ENCODE assay signal across 18 cellular contexts in the genomic region with DNA sequence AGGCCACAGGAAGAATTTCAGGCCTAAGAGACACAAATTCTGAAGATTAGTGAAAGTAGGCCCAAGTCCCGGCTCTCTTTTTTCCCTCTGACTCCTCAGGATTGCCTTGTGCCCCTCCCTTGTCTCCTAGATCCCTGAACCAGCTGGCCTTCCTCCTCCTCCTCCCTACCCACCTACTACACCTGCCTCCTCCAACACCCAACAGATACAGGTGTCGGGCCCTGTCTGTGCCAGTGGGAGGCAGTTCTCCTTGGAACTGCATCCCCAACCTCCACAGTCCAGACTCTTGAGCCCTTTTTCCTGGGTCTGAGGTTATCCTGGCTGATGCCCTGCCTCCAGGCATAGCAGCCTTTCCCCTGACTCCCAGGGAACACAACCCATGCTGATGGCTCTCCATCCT. TPM values are rescaled to one million over a fixed set of nuclear protein-coding genes. Genes with fewer than 3 reads are reported as not detected.
DNase-seq lines count a peak whose midpoint lies in the region; ATAC-seq, FAIRE-seq and TF ChIP-seq lines count a peak whose summit lies in the region.
"Had no signal": no experiment of that assay in that cellular context is flagged by ENCODE, and none has a peak within 500 bp of the region (broad histone marks: within the 10 kb centered on the region; RNA-seq: fewer than 3 reads in every experiment).

No MANE protein-coding gene starts in this region.

- no peaks in the 10 kb centered on the region for H4K20me1 ChIP-seq in H1 (replicated peaks in 1 of 2; ENCODE audit: control insufficient read depth in 1 of 2, insufficient read depth in 2 of 2, low read length in 2 of 2)
- peaks cover 10% of the 10 kb centered on the region for H4K20me1 ChIP-seq in neural progenitor cell (ENCODE audit: low read depth)
- H4K20me1 ChIP-seq in H9 (ENCODE audit: control insufficient read depth, insufficient read depth, insufficient read length): no peaks in the 10 kb centered on the region

- H2BK12ac ChIP-seq in H1 (ENCODE audit: low read depth, low read length): peak overlapping the region; percentile 23; the same call in 1 of the 2 replicates
- no peak overlapping the region for H2BK12ac ChIP-seq in H9 (ENCODE audit: insufficient read length, low read depth, low read length)

- no peak for TF ChIP-seq EP300 in H1 (IDR thresholded peaks at IDR 0.05; ENCODE audit: borderline replicate concordance in 1 of 2, low read depth in 2 of 2, low read length in 2 of 2)

- POLR2A ChIA-PET in H1 (lab: Charles Lee; ENCODE audit: partially characterized antibody): no interaction called here

- H3K18ac ChIP-seq in H1 (ENCODE audit: extremely low read depth, low read length): no peak overlapping the region
- no peak overlapping the region for H3K18ac ChIP-seq in H9 (ENCODE audit: insufficient read length, low read depth, low read length)

- no peak overlapping the region for H3K9ac ChIP-seq in H1 (replicated peaks in 1 of 4; ENCODE audit: extremely low read depth in 1 of 4, low read depth in 3 of 4, low read length in 3 of 4)
- no peak overlapping the region for H3K9ac ChIP-seq in neural progenitor cell
- no peak overlapping the region for H3K9ac ChIP-seq in H9 (ENCODE audit: extremely low read depth, insufficient read length, low read length)
- H3K9ac ChIP-seq: BLaER1 had no signal

- H3K79me2 ChIP-seq in H1 (ENCODE audit: control insufficient read depth in 1 of 2, insufficient read depth in 2 of 2, low read length in 2 of 2) (no peaks in the 10 kb centered on the region), neural progenitor cell (ENCODE audit: low read depth) (no peaks in the 10 kb centered on the region), H9 (ENCODE audit: insufficient read depth, low read length) (no peaks in the 10 kb centered on the region)

- H3K4me3 ChIP-seq in H1 (ENCODE audit: extremely low read depth in 1 of 4, insufficient read depth in 2 of 4, low read depth in 3 of 4, low read length in 4 of 4) (no peak overlapping the region), neural progenitor cell (no peak overlapping the region), thoracic aorta (no peak overlapping the region)
- H3K4me3 ChIP-seq: BLaER1 had no signal

- TF ChIP-seq CTCF in H1 (IDR thresholded peaks at IDR 0.05; ENCODE audit: control extremely low read depth in 1 of 3, insufficient read depth in 1 of 3, low read depth in 1 of 3, low read length in 3 of 3) (no peak), neural progenitor cell (IDR thresholded peaks at IDR 0.05) (no peak), thoracic aorta (IDR thresholded peaks at IDR 0.05) (no peak), H9 (conservative IDR thresholded peaks at IDR 0.05) (no peak)

- H3K79me1 ChIP-seq in H1 (ENCODE audit: low read depth, low read length) (no peaks in the 10 kb centered on the region; the same call in none of the 2 replicates), H9 (ENCODE audit: insufficient read depth, low read depth, low read length, poor library complexity, severe bottlenecking) (no peaks in the 10 kb centered on the region)

- H3K4ac ChIP-seq in H1 (replicated peaks; ENCODE audit: insufficient read length, low read depth, low read length) (no peak overlapping the region), H9 (ENCODE audit: low read depth, low read length) (no peak overlapping the region)

- H3K23ac ChIP-seq in H1 (ENCODE audit: insufficient read length): no peak overlapping the region
- no peak overlapping the region for H3K23ac ChIP-seq in H9 (ENCODE audit: insufficient read length, low read depth, low read length)

- 88% methylated on average over 2 of the region's 2 CpGs; no CpG with 5 or more reads in 1 of the 2 experiments for WGBS in H1 (ENCODE audit: extremely low coverage in 1 of 2, insufficient coverage in 1 of 2, insufficient read length in 1 of 2, insufficient replicate concordance in 2 of 2, low coverage in 1 of 2, low lambda C conversion rate in 2 of 2, missing lambda C conversion rate in 1 of 2), 2 experiments
- WGBS in H9 (ENCODE audit: extremely low coverage, insufficient read length, low lambda C conversion rate): no CpG with 5 or more reads among the region's 2 CpGs

- H3T11ph ChIP-seq in H9 (ENCODE audit: low read length): no peak overlapping the region

- H3K9me3 ChIP-seq in H1 (ENCODE audit: insufficient read depth in 2 of 2, low read depth in 1 of 2, low read length in 1 of 2) (no peaks in the 10 kb centered on the region), neural progenitor cell (ENCODE audit: low read depth) (no peaks in the 10 kb centered on the region), thoracic aorta (no peaks in the 10 kb centered on the region), H9 (ENCODE audit: control insufficient read depth, low read depth, low read length) (no peaks in the 10 kb centered on the region)
- H3K9me3 ChIP-seq: BLaER1 had no signal

- TF ChIP-seq RAD21 in H1 (IDR thresholded peaks at IDR 0.05 in 1 of 2, conservative IDR thresholded peaks at IDR 0.05 in 1 of 2; ENCODE audit: low read depth in 2 of 2, low read length in 2 of 2): no peak

- H3K27ac ChIP-seq in H1 (ENCODE audit: low read depth, low read length) (no peak overlapping the region), neural progenitor cell (no peak overlapping the region), thoracic aorta (peak overlapping the region; percentile 14 to 36), H9 (ENCODE audit: insufficient read length, low read depth, low read length) (no peak overlapping the region)
- H3K27ac ChIP-seq: 22Rv1, BLaER1 had no signal

- H4K8ac ChIP-seq in H1 (ENCODE audit: extremely low read depth, insufficient read depth, low read length) (no peak overlapping the region; the same call in 1 of the 2 replicates), H9 (replicated peaks; ENCODE audit: insufficient read length, low read depth, low read length) (no peak overlapping the region)

- H3K23me2 ChIP-seq in H1 (ENCODE audit: low read depth, low read length) (peaks cover 9% of the 10 kb centered on the region; the same call in 1 of the 2 replicates), H9 (ENCODE audit: insufficient read length, low read depth, low read length, poor library complexity, severe bottlenecking) (peaks cover 12% of the 10 kb centered on the region)

- H3K4me1 Mint-ChIP-seq in activated naive CD8-positive, alpha-beta T cell (ENCODE audit: low read depth): peaks cover 9% of the 10 kb centered on the region
- peaks cover 4% of the 10 kb centered on the region for H3K4me1 Mint-ChIP-seq in activated naive CD8-positive, alpha-beta T cell treated with anti-CD3 and anti-CD28 coated beads, Interleukin-2, amount 50 U/mL, for 24 hours
- H3K4me1 Mint-ChIP-seq in neural progenitor cell (peaks cover 79% of the 10 kb centered on the region), H9 (peaks cover 49 to 80% of the 10 kb centered on the region in 2 experiments)

- peaks cover 17% of the 10 kb centered on the region for H3F3A ChIP-seq in neural progenitor cell (ENCODE audit: low read depth)

- H3K4me1 ChIP-seq in H1 (replicated peaks in 1 of 4; ENCODE audit: control insufficient read depth in 3 of 4, insufficient read depth in 4 of 4, low read length in 3 of 4) (peaks cover 0 to 26% (median 18%) of the 10 kb centered on the region in 4 experiments; a peak in 6 of 7 replicates), neural progenitor cell (peaks cover 47% of the 10 kb centered on the region), thoracic aorta (ENCODE audit: control insufficient read depth in 1 of 2, low read depth in 2 of 2) (peaks cover 3 to 40% of the 10 kb centered on the region in 2 donors), H9 (ENCODE audit: insufficient read depth, low read length) (peaks cover 3% of the 10 kb centered on the region; the same call in 1 of the 2 replicates)

- H3K36me3 Mint-ChIP-seq in activated naive CD8-positive, alpha-beta T cell: no peaks in the 10 kb centered on the region
- H3K36me3 Mint-ChIP-seq in activated naive CD8-positive, alpha-beta T cell treated with anti-CD3 and anti-CD28 coated beads, Interleukin-2, amount 50 U/mL, for 24 hours (ENCODE audit: low read depth): no peaks in the 10 kb centered on the region
- H3K36me3 Mint-ChIP-seq in neural progenitor cell (peaks cover 7% of the 10 kb centered on the region), H9 (ENCODE audit: insufficient read depth in 1 of 3, low read depth in 3 of 3) (peaks cover 0 to 6% (median 0%) of the 10 kb centered on the region in 3 experiments; a peak in 2 of 7 replicates)

- no peak overlapping the region for H2BK5ac ChIP-seq in H1 (ENCODE audit: low read depth, low read length)
- no peak overlapping the region for H2BK5ac ChIP-seq in H9 (ENCODE audit: insufficient read length, low read length)

- ATAC-seq in activated naive CD8-positive, alpha-beta T cell treated with anti-CD3 and anti-CD28 coated beads, Interleukin-2, amount 50 U/mL, for 24 hours: no peak
- ATAC-seq in thoracic aorta (ENCODE audit: insufficient number of reproducible peaks, low FRiP score, low read depth): no peak
- no peak for ATAC-seq in HG03439 (IDR thresholded peaks at IDR 0.05; ENCODE audit: unreplicated experiment)

- CTCF ChIA-PET in H1 (lab: Charles Lee; ENCODE audit: partially characterized antibody): interaction anchor here (1.2 to 8.2 kb wide), 11 partner anchors 6 to 482 kb away, joined by 3 to 99 read pairs (median 4); no protein-coding TSS in a partner anchor

- no peak overlapping the region for H4K5ac ChIP-seq in H1 (ENCODE audit: insufficient read length, low read depth, low read length)
- no peak overlapping the region for H4K5ac ChIP-seq in H9 (ENCODE audit: insufficient read length, low read depth, low read length)

- no peaks in the 10 kb centered on the region for H3K36me3 ChIP-seq in H1 (ENCODE audit: control insufficient read depth in 2 of 4, insufficient read depth in 4 of 4, low read length in 3 of 4)
- H3K36me3 ChIP-seq in neural progenitor cell: no peaks in the 10 kb centered on the region
- no peaks in the 10 kb centered on the region for H3K36me3 ChIP-seq in thoracic aorta
- H3K36me3 ChIP-seq: BLaER1 had no signal

- H3K4me2 ChIP-seq in H1 (ENCODE audit: insufficient read depth in 1 of 2, low read depth in 2 of 2, low read length in 2 of 2) (no peak overlapping the region; a peak in 1 of 4 replicates), neural progenitor cell (no peak overlapping the region), H9 (ENCODE audit: insufficient read depth, insufficient read length, low read length) (no peak overlapping the region)
- H3K4me2 ChIP-seq: BLaER1 had no signal

- H2AFZ ChIP-seq in H1 (ENCODE audit: low read length) (no peak overlapping the region), neural progenitor cell (replicated peaks) (no peak overlapping the region), H9 (ENCODE audit: low read length) (no peak overlapping the region)

- no peak for TF ChIP-seq POLR2A in H1 (IDR thresholded peaks at IDR 0.05; ENCODE audit: control extremely low read depth in 1 of 2, low read depth in 2 of 2, low read length in 2 of 2)

- no peak overlapping the region for H2BK15ac ChIP-seq in H1 (ENCODE audit: low read length)
- no peak overlapping the region for H2BK15ac ChIP-seq in H9 (ENCODE audit: low read depth, low read length)

- no peak for FAIRE-seq in H1 (lab: Jason Lieb, UNC)

- H3K9me3 Mint-ChIP-seq in activated naive CD8-positive, alpha-beta T cell (ENCODE audit: low read depth): no peaks in the 10 kb centered on the region
- no peaks in the 10 kb centered on the region for H3K9me3 Mint-ChIP-seq in activated naive CD8-positive, alpha-beta T cell treated with anti-CD3 and anti-CD28 coated beads, Interleukin-2, amount 50 U/mL, for 24 hours
- H3K9me3 Mint-ChIP-seq in neural progenitor cell (no peaks in the 10 kb centered on the region), H9 (no peaks in the 10 kb centered on the region; a peak in 1 of 5 replicates)

- H3K56ac ChIP-seq in H1 (replicated peaks; ENCODE audit: insufficient read length, low read depth, low read length) (no peak overlapping the region), H9 (ENCODE audit: insufficient read length, low read depth, low read length) (no peak overlapping the region)

- H2BK120ac ChIP-seq in H1 (replicated peaks; ENCODE audit: low read depth, low read length) (no peak overlapping the region), H9 (ENCODE audit: low read depth, low read length, poor library complexity, severe bottlenecking) (no peak overlapping the region)

- H3K27me3 ChIP-seq in H1 (replicated peaks in 1 of 4; ENCODE audit: control insufficient read depth in 3 of 4, extremely low read depth in 1 of 4, insufficient read depth in 3 of 4, low read length in 3 of 4) (peaks cover 2 to 43% (median 35%) of the 10 kb centered on the region in 4 experiments), neural progenitor cell (peaks cover 56% of the 10 kb centered on the region), thoracic aorta (replicated peaks; ENCODE audit: insufficient read depth) (no peaks in the 10 kb centered on the region), H9 (ENCODE audit: insufficient read depth, low read length) (peaks cover 10% of the 10 kb centered on the region; the same call in 1 of the 2 replicates)

- H3K27me3 Mint-ChIP-seq in activated naive CD8-positive, alpha-beta T cell: peaks cover 43% of the 10 kb centered on the region
- H3K27me3 Mint-ChIP-seq in activated naive CD8-positive, alpha-beta T cell treated with anti-CD3 and anti-CD28 coated beads, Interleukin-2, amount 50 U/mL, for 24 hours: peaks cover 65% of the 10 kb centered on the region
- H3K27me3 Mint-ChIP-seq in neural progenitor cell (ENCODE audit: insufficient read depth, low read depth) (peaks cover 20% of the 10 kb centered on the region), H9 (ENCODE audit: low read depth) (peaks cover 88% of the 10 kb centered on the region)

- H4K91ac ChIP-seq in H1 (replicated peaks; ENCODE audit: insufficient read length, low read length) (peak overlapping the region; percentile 31), H9 (ENCODE audit: insufficient read length, low read depth, low read length) (no peak overlapping the region)

- H2AK5ac ChIP-seq in H1 (ENCODE audit: low read depth, low read length) (no peak overlapping the region), H9 (ENCODE audit: insufficient read length, low read length) (no peak overlapping the region)

- peak overlapping the region; percentile 25 for H3K4me3 Mint-ChIP-seq in activated naive CD8-positive, alpha-beta T cell
- H3K4me3 Mint-ChIP-seq in activated naive CD8-positive, alpha-beta T cell treated with anti-CD3 and anti-CD28 coated beads, Interleukin-2, amount 50 U/mL, for 24 hours: no peak overlapping the region
- H3K4me3 Mint-ChIP-seq in neural progenitor cell (peak overlapping the region; percentile 88), H9 (peak overlapping the region in 1 of 2 experiments; percentile 86; a peak in 2 of 5 replicates)

- H3K27ac Mint-ChIP-seq in activated naive CD8-positive, alpha-beta T cell: no peak overlapping the region
- no peak overlapping the region for H3K27ac Mint-ChIP-seq in activated naive CD8-positive, alpha-beta T cell treated with anti-CD3 and anti-CD28 coated beads, Interleukin-2, amount 50 U/mL, for 24 hours
- H3K27ac Mint-ChIP-seq in neural progenitor cell (peak overlapping the region; percentile 23), H9 (no peak overlapping the region)

- no peak for DNase-seq in activated naive CD8-positive, alpha-beta T cell treated with anti-CD3 and anti-CD28 coated beads, Interleukin-2, amount 50 U/mL, for 24 hours
- no peak for DNase-seq in H1 (ENCODE audit: low read depth in 1 of 2, low spot score in 2 of 2)
- no peak for DNase-seq in neural progenitor cell (ENCODE audit: low spot score)
- DNase-seq in thoracic aorta (ENCODE audit: low spot score): no peak
- no peak for DNase-seq in glomerular visceral epithelial cell (ENCODE audit: extremely low spot score)
- DNase-seq in H9: no peak
- DNase-seq: HCEC 1CT; KG1; NCI-H1092; NCI-H1694; NCI-H2107; NCI-H345; NK-92 treated with Interleukin-12 subunit alpha and Interleukin-12 subunit beta, amount 100 ng/mL, for 24 hours had no signal

- no peak overlapping the region for H2BK20ac ChIP-seq in H1 (ENCODE audit: low read length)
- no peak overlapping the region for H2BK20ac ChIP-seq in H9 (ENCODE audit: low read depth, low read length, poor library complexity, severe bottlenecking)

- H3K14ac ChIP-seq in H1 (ENCODE audit: insufficient read length) (no peak overlapping the region), H9 (ENCODE audit: insufficient read depth, low read length) (no peak overlapping the region)

RNA-seq across cellular contexts. Expression of gene PPP1R1A, which starts 1.8 kb away (rescaled TPM):
- 8.1 and 13.1 TPM in 2 replicates for total RNA-seq in H1 (2021; fragmentation: NEBNext Ultra II Directional; extraction: Animal tissue kit (Norgen Biotek cat#: 25700))
- 5.8 and 6.1 TPM in 2 replicates for polyA plus RNA-seq in H1 (2011; rRNA removed)
- 8.0 TPM for polyA plus RNA-seq in H1 (2011; cell fraction: cytosol; rRNA removed)
- 5.1 TPM for polyA plus RNA-seq in H1 (2011; cell fraction: nucleus; rRNA removed)
- 8.9 to 10.7 TPM (median 10.3 TPM) in 4 replicates for polyA plus RNA-seq in H1 (2012, experiment 1 of 2)
- polyA plus RNA-seq in H1 (2012, experiment 2 of 2): 7.3 TPM
- 15.4 TPM for polyA plus RNA-seq in H1 (2013, experiment 1 of 2)
- 16.5 TPM for polyA plus RNA-seq in H1 (2013, experiment 2 of 2)
- 2.0 and 4.3 TPM in 2 replicates for polyA minus RNA-seq in H1 (2011; rRNA and poly(A)+ RNA removed)
- 6.1 TPM for polyA minus RNA-seq in H1 (2011; cell fraction: cytosol; rRNA and poly(A)+ RNA removed)
- 4.7 TPM for polyA minus RNA-seq in H1 (2011; cell fraction: nucleus; rRNA and poly(A)+ RNA removed)
- 2.3 and 3.8 TPM in 2 replicates for total RNA-seq in neural progenitor cell (ENCODE audit: low replicate concordance)
- 10 to 100 TPM in 1 of 2 donors, 1 to 10 TPM in 1; 3.3 to 10.3 TPM for total RNA-seq in thoracic aorta
- total RNA-seq in H9 (2021): 4.3 and 8.5 TPM in 2 replicates
- total RNA-seq: MCF 10A had no signal

RNA-seq across cellular contexts. Expression of gene PDE1B, which starts 37.2 kb away (rescaled TPM):
- 0.78 and 0.90 TPM in 2 replicates for total RNA-seq in H1 (2021; fragmentation: NEBNext Ultra II Directional; extraction: Animal tissue kit (Norgen Biotek cat#: 25700))
- polyA plus RNA-seq in H1 (2011; rRNA removed): 1.8 and 2.3 TPM in 2 replicates
- 2.1 TPM for polyA plus RNA-seq in H1 (2011; cell fraction: cytosol; rRNA removed)
- polyA plus RNA-seq in H1 (2011; cell fraction: nucleus; rRNA removed): 3.6 TPM
- polyA plus RNA-seq in H1 (2012, experiment 1 of 2): 1.3 to 1.9 TPM (median 1.6 TPM) in 4 replicates
- 2.0 TPM for polyA plus RNA-seq in H1 (2012, experiment 2 of 2)
- 0.43 TPM for polyA plus RNA-seq in H1 (2013, experiment 1 of 2)
- 0.44 TPM for polyA plus RNA-seq in H1 (2013, experiment 2 of 2)
- 3.6 and 6.5 TPM in 2 replicates for polyA minus RNA-seq in H1 (2011; rRNA and poly(A)+ RNA removed)
- polyA minus RNA-seq in H1 (2011; cell fraction: cytosol; rRNA and poly(A)+ RNA removed): 0.51 TPM
- polyA minus RNA-seq in H1 (2011; cell fraction: nucleus; rRNA and poly(A)+ RNA removed): 1.4 TPM
- 1.5 and 5.3 TPM in 2 replicates for total RNA-seq in neural progenitor cell (ENCODE audit: low replicate concordance)
- total RNA-seq in thoracic aorta: 10 to 100 TPM; 35.5 to 39.2 TPM
- total RNA-seq in H9 (2021): 1.6 and 2.1 TPM in 2 replicates
- total RNA-seq: MCF 10A had no signal

RNA-seq across cellular contexts. Expression of gene LACRT, which starts 48.1 kb away (rescaled TPM):
- total RNA-seq in H1 (2021; fragmentation: NEBNext Ultra II Directional; extraction: Animal tissue kit (Norgen Biotek cat#: 25700)): not detected in 2 replicates
- polyA plus RNA-seq in H1 (2011; rRNA removed): not detected in 2 replicates
- not detected for polyA plus RNA-seq in H1 (2011; cell fraction: cytosol; rRNA removed)
- not detected for polyA plus RNA-seq in H1 (2011; cell fraction: nucleus; rRNA removed)
- polyA plus RNA-seq in H1 (2012, experiment 1 of 2): not detected in 4 replicates
- polyA plus RNA-seq in H1 (2012, experiment 2 of 2): not detected
- polyA plus RNA-seq in H1 (2013, experiment 1 of 2): not detected
- polyA plus RNA-seq in H1 (2013, experiment 2 of 2): not detected
- polyA minus RNA-seq in H1 (2011; rRNA and poly(A)+ RNA removed): not detected in 2 replicates
- not detected for polyA minus RNA-seq in H1 (2011; cell fraction: cytosol; rRNA and poly(A)+ RNA removed)
- polyA minus RNA-seq in H1 (2011; cell fraction: nucleus; rRNA and poly(A)+ RNA removed): not detected
- total RNA-seq in neural progenitor cell (ENCODE audit: low replicate concordance) (not detected in 2 replicates), thoracic aorta (not detected), H9 (2021) (not detected in 2 replicates)
- total RNA-seq: MCF 10A had no signal

Comparison
In these comparisons a context has a peak if more than half of its experiments do, and no peak if none do; other contexts are left out.
1. H3K27ac ChIP-seq: peak in thoracic aorta (2 of 2); none in H1 (single experiment), neural progenitor cell (single experiment) and H9 (single experiment).